Comparison of ENCODE assay signal across 2 cellular contexts in the genomic region with DNA sequence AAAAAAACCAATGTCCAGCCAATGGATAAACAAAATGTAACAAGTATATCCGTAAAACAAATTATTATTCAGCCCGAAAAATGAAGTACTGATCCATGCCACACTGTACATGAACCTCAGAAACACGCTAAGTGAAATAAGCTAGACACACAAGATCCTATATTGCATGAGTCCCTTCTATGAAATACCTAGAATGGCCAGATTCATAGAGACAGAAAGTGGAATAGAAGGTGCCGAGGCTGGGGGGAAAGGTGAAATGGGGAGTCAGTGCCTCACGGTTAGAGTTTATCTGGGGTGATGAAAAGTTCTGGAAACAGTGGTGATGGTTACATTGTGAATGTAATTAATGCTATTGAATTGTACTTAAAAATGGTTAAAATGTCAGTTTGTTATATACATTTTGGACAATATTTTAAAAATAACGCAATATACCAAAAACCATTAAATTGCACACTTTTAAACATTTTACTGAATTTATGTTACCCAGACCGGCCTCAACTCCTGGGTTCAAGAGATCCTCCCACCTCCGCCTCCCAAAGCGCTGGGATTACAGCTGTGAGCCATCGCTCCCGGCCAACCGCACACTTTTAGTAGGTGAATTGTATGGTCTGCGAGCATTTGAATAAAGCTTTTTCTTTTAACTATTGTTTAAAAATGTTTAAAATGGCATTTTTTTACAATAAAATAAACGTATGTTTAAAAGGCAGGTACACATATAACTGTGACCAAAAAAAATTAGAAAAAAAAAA.
TF ChIP-seq lines count a peak whose summit lies in the region.

No MANE protein-coding gene starts in this region.

TF ChIP-seq in IMR-90, 13 proteins besides CTCF, POLR2A, EP300 and RAD21:
- TF ChIP-seq BHLHE40 (IDR thresholded peaks at IDR 0.05; ENCODE audit: low read depth, low read length): no peak
- 0 out of 2 replicates have a peak, but pooled peaks have one; percentile 2 for TF ChIP-seq CEBPB (IDR thresholded peaks at IDR 0.05; ENCODE audit: low read depth, low read length)
- TF ChIP-seq MXI1 (IDR thresholded peaks at IDR 0.05; ENCODE audit: borderline replicate concordance, low read depth, low read length): 0 out of 2 replicates have a peak, but pooled peaks have one; percentile 5
- TF ChIP-seq FOS (IDR thresholded peaks at IDR 0.05; ENCODE audit: low read depth, low read length): peak; percentile 49; the same call in 1 of the 2 replicates
- TF ChIP-seq NFE2L2 (IDR thresholded peaks at IDR 0.05; ENCODE audit: low read depth, low read length): no peak
- TF ChIP-seq SMC3 (IDR thresholded peaks at IDR 0.05; ENCODE audit: low read depth, low read length): no peak
- no peak for TF ChIP-seq RCOR1 (IDR thresholded peaks at IDR 0.05; ENCODE audit: insufficient replicate concordance, low read length)
- no peak for TF ChIP-seq RFX5 (IDR thresholded peaks at IDR 0.05; ENCODE audit: low read depth, low read length)
- no peak for TF ChIP-seq MAFK (IDR thresholded peaks at IDR 0.05; ENCODE audit: low read depth, low read length)

TF ChIP-seq in liver, 16 proteins besides CTCF, POLR2A, EP300 and RAD21:
- TF ChIP-seq TAF1 (conservative IDR thresholded peaks at IDR 0.05) (no peak), GABPA (IDR thresholded peaks at IDR 0.05 in 1 of 2, conservative IDR thresholded peaks at IDR 0.05 in 1 of 2) (no peak), FOXA2 (IDR thresholded peaks at IDR 0.05) (no peak), FOXA1 (IDR thresholded peaks at IDR 0.05) (no peak), HNF4G (IDR thresholded peaks at IDR 0.05) (no peak), EGR1 (IDR thresholded peaks at IDR 0.05; ENCODE audit: low read depth in 2 of 2) (no peak), NR2F2 (IDR thresholded peaks at IDR 0.05) (no peak), SP1 (IDR thresholded peaks at IDR 0.05) (no peak), JUND (IDR thresholded peaks at IDR 0.05) (no peak), HNF4A (conservative IDR thresholded peaks at IDR 0.05) (no peak)
- TF ChIP-seq, protein P1, sequence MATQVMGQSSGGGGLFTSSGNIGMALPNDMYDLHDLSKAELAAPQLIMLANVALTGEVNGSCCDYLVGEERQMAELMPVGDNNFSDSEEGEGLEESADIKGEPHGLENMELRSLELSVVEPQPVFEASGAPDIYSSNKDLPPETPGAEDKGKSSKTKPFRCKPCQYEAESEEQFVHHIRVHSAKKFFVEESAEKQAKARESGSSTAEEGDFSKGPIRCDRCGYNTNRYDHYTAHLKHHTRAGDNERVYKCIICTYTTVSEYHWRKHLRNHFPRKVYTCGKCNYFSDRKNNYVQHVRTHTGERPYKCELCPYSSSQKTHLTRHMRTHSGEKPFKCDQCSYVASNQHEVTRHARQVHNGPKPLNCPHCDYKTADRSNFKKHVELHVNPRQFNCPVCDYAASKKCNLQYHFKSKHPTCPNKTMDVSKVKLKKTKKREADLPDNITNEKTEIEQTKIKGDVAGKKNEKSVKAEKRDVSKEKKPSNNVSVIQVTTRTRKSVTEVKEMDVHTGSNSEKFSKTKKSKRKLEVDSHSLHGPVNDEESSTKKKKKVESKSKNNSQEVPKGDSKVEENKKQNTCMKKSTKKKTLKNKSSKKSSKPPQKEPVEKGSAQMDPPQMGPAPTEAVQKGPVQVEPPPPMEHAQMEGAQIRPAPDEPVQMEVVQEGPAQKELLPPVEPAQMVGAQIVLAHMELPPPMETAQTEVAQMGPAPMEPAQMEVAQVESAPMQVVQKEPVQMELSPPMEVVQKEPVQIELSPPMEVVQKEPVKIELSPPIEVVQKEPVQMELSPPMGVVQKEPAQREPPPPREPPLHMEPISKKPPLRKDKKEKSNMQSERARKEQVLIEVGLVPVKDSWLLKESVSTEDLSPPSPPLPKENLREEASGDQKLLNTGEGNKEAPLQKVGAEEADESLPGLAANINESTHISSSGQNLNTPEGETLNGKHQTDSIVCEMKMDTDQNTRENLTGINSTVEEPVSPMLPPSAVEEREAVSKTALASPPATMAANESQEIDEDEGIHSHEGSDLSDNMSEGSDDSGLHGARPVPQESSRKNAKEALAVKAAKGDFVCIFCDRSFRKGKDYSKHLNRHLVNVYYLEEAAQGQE (IDR thresholded peaks at IDR 0.05): no peak
- TF ChIP-seq, protein P2, sequence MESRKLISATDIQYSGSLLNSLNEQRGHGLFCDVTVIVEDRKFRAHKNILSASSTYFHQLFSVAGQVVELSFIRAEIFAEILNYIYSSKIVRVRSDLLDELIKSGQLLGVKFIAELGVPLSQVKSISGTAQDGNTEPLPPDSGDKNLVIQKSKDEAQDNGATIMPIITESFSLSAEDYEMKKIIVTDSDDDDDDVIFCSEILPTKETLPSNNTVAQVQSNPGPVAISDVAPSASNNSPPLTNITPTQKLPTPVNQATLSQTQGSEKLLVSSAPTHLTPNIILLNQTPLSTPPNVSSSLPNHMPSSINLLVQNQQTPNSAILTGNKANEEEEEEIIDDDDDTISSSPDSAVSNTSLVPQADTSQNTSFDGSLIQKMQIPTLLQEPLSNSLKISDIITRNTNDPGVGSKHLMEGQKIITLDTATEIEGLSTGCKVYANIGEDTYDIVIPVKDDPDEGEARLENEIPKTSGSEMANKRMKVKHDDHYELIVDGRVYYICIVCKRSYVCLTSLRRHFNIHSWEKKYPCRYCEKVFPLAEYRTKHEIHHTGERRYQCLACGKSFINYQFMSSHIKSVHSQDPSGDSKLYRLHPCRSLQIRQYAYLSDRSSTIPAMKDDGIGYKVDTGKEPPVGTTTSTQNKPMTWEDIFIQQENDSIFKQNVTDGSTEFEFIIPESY (IDR thresholded peaks at IDR 0.05): no peak
- TF ChIP-seq, protein P3, sequence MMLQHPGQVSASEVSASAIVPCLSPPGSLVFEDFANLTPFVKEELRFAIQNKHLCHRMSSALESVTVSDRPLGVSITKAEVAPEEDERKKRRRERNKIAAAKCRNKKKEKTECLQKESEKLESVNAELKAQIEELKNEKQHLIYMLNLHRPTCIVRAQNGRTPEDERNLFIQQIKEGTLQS (IDR thresholded peaks at IDR 0.05): no peak
- TF ChIP-seq, protein P4, sequence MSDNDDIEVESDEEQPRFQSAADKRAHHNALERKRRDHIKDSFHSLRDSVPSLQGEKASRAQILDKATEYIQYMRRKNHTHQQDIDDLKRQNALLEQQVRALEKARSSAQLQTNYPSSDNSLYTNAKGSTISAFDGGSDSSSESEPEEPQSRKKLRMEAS (IDR thresholded peaks at IDR 0.05): no peak
TF ChIP-seq in liver: peak in this region for 0.
